8 cellular contexts compared by ENCODE assay signal in the genomic region with DNA sequence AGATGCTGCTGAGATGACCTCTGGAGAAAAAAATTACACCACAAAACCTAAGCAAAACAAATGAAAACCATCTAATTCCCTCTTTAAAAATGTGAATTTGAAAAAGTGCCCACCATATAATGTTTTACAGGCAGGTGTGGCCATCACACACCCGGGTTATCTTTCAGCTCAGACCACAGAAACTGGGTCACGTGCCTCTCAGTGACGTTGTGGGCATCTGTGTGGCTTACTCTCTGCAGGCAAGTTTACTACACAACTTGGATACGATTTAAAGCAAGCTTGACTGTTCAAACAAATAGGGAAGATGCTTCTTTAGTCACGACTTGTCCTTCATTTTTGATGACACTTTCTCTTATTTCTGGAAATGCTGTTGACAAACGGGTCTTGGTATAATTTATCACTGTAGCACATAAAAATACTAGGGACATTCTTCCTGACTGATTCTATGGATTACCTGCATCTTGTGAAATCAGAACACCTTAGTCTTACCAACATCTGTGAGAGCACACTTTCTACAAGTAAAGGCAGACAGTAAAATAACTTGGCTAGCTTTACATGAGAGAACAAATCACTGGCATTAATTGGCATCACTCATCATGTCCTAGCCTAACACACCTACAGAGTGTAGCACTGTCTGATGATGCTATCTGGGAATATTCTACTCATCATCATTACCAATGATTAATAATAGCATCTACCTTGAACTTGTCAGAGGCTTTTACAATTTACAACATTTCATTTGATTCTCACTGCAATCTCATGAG.
A peak's percentile ranks its signal among the peaks of the same experiment; 100 is the strongest.
DNase-seq lines count a peak whose midpoint lies in the region; ATAC-seq lines count a peak whose summit lies in the region.

No MANE protein-coding gene starts in this region.

- peak; percentile 94 for ATAC-seq in GM18519 (IDR thresholded peaks at IDR 0.05; ENCODE audit: low FRiP score, unreplicated experiment)
- ATAC-seq in HG02759 (IDR thresholded peaks at IDR 0.05; ENCODE audit: unreplicated experiment): peak; percentile 100

- peak; percentile 44 for DNase-seq in RPMI7951 (ENCODE audit: low read depth)
- peak; percentile 60 for DNase-seq in central memory CD4-positive, alpha-beta T cell
- no peak for DNase-seq in NCI-H1417 treated with DMSO at 0.1 percent for 48 hours (lab: John Stamatoyannopoulos, UW)
- no peak for DNase-seq in KG1 (lab: John Stamatoyannopoulos, UW)
- no peak for DNase-seq in COLO829 (ENCODE audit: low spot score)
- DNase-seq in NCI-H510A (lab: John Stamatoyannopoulos, UW): no peak

Comparison
In these comparisons a context has a peak if more than half of its experiments do, and no peak if none do; other contexts are left out.
1. DNase-seq: peak in RPMI7951 (single experiment) and central memory CD4-positive, alpha-beta T cell (single experiment); none in NCI-H1417 treated with DMSO at 0.1 percent for 48 hours (single experiment), KG1 (single experiment), COLO829 (single experiment) and NCI-H510A (single experiment).